Comparison of ENCODE assay signal across 8 cellular contexts in genomic region chr3:64030741-64031140, GRCh38. TPM values are rescaled to one million over a fixed set of nuclear protein-coding genes. Genes with fewer than 3 reads are reported as not detected.
DNase-seq lines count a peak whose midpoint lies in the region; ATAC-seq and TF ChIP-seq lines count a peak whose summit lies in the region.

No MANE protein-coding gene starts in this region.

- H3K27ac ChIP-seq in DND-41 (ENCODE audit: low read length) = no peak overlapping the region
- H3K27ac ChIP-seq in Peyer's patch = no peak overlapping the region
- no peak overlapping the region for H3K27ac ChIP-seq in substantia nigra (ENCODE audit: low read depth, low read length, poor library complexity, severe bottlenecking)

- peaks cover 10% of the 10 kb centered on the region; the same call in 1 of the 2 replicates for H3K4me1 ChIP-seq in DND-41 (ENCODE audit: insufficient read depth, low read length)
- H3K4me1 ChIP-seq in Peyer's patch = no peaks in the 10 kb centered on the region

- no peaks in the 10 kb centered on the region for H3K79me2 ChIP-seq in DND-41 (ENCODE audit: insufficient read depth, low read length)

- peaks cover 27% of the 10 kb centered on the region for H3K27me3 Mint-ChIP-seq in activated T-helper 2 cell treated with anti-CD3 and anti-CD28 coated beads, Interferon-gamma antibody, Interleukin-2, Interleukin-4, amounts not matched to agents 10 μg/mL and 5 μg/mL and 100 μg/mL, durations not matched to agents 14 hours and 24 hours and 36 hours (ENCODE audit: low read depth)

- intact Hi-C loops in activated T-helper 2 cell treated with anti-CD3 and anti-CD28 coated beads, Interferon-gamma antibody, Interleukin-2, Interleukin-4, amounts not matched to agents 10 μg/mL and 5 μg/mL and 100 μg/mL, durations not matched to agents 14 hours and 24 hours and 36 hours (cut with micrococcal nuclease) = loop anchor here (1.0 kb wide), 2 partner anchors 369 to 454 kb away; no protein-coding TSS in a partner anchor

- DNase-seq in DND-41 (peak; percentile 79), Peyer's patch (peak; percentile 53 to 88 (median 73)), foreskin fibroblast (peak in 1 of 2 donors; percentile 79), occipital lobe (lab: John Stamatoyannopoulos, UW) (peak; percentile 49), substantia nigra (lab: John Stamatoyannopoulos, UW) (peak in 43 of 49 donors; percentile 3 to 73 (median 38))
- DNase-seq in Jurkat, Clone E6-1 (ENCODE audit: low read depth, low spot score) = peak; percentile 72
- DNase-seq in activated T-helper 2 cell treated with anti-CD3 and anti-CD28 coated beads, Interferon-gamma antibody, Interleukin-2, Interleukin-4, amounts not matched to agents 10 μg/mL and 5 μg/mL and 100 μg/mL, durations not matched to agents 14 hours and 24 hours and 36 hours (ENCODE audit: low spot score) = peak; percentile 61

- TF ChIP-seq CTCF in DND-41 (IDR thresholded peaks at IDR 0.05; ENCODE audit: borderline replicate concordance, extremely low read depth, low read length, poor library complexity, severe bottlenecking) = peak; percentile 91
- peak; percentile 69 to 90 (median 87) for TF ChIP-seq CTCF in Peyer's patch (IDR thresholded peaks at IDR 0.05)
- TF ChIP-seq CTCF in foreskin fibroblast (IDR thresholded peaks at IDR 0.05; ENCODE audit: low read depth, low read length) = peak; percentile 72

- H3K4me1 Mint-ChIP-seq in activated T-helper 2 cell treated with anti-CD3 and anti-CD28 coated beads, Interferon-gamma antibody, Interleukin-2, Interleukin-4, amounts not matched to agents 10 μg/mL and 5 μg/mL and 100 μg/mL, durations not matched to agents 14 hours and 24 hours and 36 hours (ENCODE audit: low read depth) = peaks cover 16% of the 10 kb centered on the region

- H3K4me3 ChIP-seq in DND-41 (ENCODE audit: low read depth in 1 of 2, low read length in 2 of 2) (peak overlapping the region in 1 of 2 experiments; percentile 40; a peak in 2 of 4 replicates), Peyer's patch (peak overlapping the region in 3 of 4 donors; percentile 22 to 56 (median 39)), foreskin fibroblast (ENCODE audit: low read depth in 1 of 2, low read length in 2 of 2) (peak overlapping the region; percentile 27 to 30)
- peak overlapping the region; percentile 11; the same call in 1 of the 2 replicates for H3K4me3 ChIP-seq in Jurkat, Clone E6-1 (ENCODE audit: low read length)

- H3K9me3 Mint-ChIP-seq in activated T-helper 2 cell treated with anti-CD3 and anti-CD28 coated beads, Interferon-gamma antibody, Interleukin-2, Interleukin-4, amounts not matched to agents 10 μg/mL and 5 μg/mL and 100 μg/mL, durations not matched to agents 14 hours and 24 hours and 36 hours = peaks cover 16% of the 10 kb centered on the region

- H3K36me3 Mint-ChIP-seq in activated T-helper 2 cell treated with anti-CD3 and anti-CD28 coated beads, Interferon-gamma antibody, Interleukin-2, Interleukin-4, amounts not matched to agents 10 μg/mL and 5 μg/mL and 100 μg/mL, durations not matched to agents 14 hours and 24 hours and 36 hours (ENCODE audit: low read depth) = no peaks in the 10 kb centered on the region

- H3K27ac Mint-ChIP-seq in activated T-helper 2 cell treated with anti-CD3 and anti-CD28 coated beads, Interferon-gamma antibody, Interleukin-2, Interleukin-4, amounts not matched to agents 10 μg/mL and 5 μg/mL and 100 μg/mL, durations not matched to agents 14 hours and 24 hours and 36 hours = peak overlapping the region; percentile 64

- H3K9me3 ChIP-seq in DND-41 (ENCODE audit: insufficient read depth, low read length, severe bottlenecking) = peaks cover 3% of the 10 kb centered on the region
- H3K9me3 ChIP-seq in Peyer's patch = no peaks in the 10 kb centered on the region

- no peak for TF ChIP-seq POLR2A in Peyer's patch (IDR thresholded peaks at IDR 0.05)

- H3K27me3 ChIP-seq in DND-41 (ENCODE audit: insufficient read depth, low read length, poor library complexity) (peaks cover 5% of the 10 kb centered on the region), Peyer's patch (no peaks in the 10 kb centered on the region)

- H2AFZ ChIP-seq in DND-41 (ENCODE audit: low read depth, low read length) = peak overlapping the region; percentile 68

- H4K20me1 ChIP-seq in DND-41 (ENCODE audit: insufficient read depth, low read length) = no peaks in the 10 kb centered on the region

- H3K36me3 ChIP-seq in DND-41 (ENCODE audit: insufficient read depth, low read length) (no peaks in the 10 kb centered on the region), Peyer's patch (no peaks in the 10 kb centered on the region)

- H3K4me3 Mint-ChIP-seq in activated T-helper 2 cell treated with anti-CD3 and anti-CD28 coated beads, Interferon-gamma antibody, Interleukin-2, Interleukin-4, amounts not matched to agents 10 μg/mL and 5 μg/mL and 100 μg/mL, durations not matched to agents 14 hours and 24 hours and 36 hours (ENCODE audit: low read depth) = peak overlapping the region; percentile 64

- H3K4me2 ChIP-seq in DND-41 (ENCODE audit: insufficient read depth, low read length) = peak overlapping the region; percentile 60

- no peak overlapping the region for H3K9ac ChIP-seq in DND-41 (ENCODE audit: low read depth, low read length)

- ATAC-seq in DND-41 (ENCODE audit: insufficient read depth, low read depth) (peak; percentile 97), GM21619 (IDR thresholded peaks at IDR 0.05; ENCODE audit: unreplicated experiment) (peak; percentile 95)

RNA-seq across cellular contexts. Expression of gene PSMD6, which starts 7.4 kb away (rescaled TPM):
- polyA plus RNA-seq in Jurkat, Clone E6-1 (2012; ENCODE audit: insufficient read depth, insufficient read length) = 156 TPM
- total RNA-seq in Peyer's patch = 10 to 100 TPM; 37.3 to 48.7 (median 38.2) TPM
- 125 and 131 TPM in 2 replicates for total RNA-seq in activated T-helper 2 cell treated with anti-CD3 and anti-CD28 coated beads, Interferon-gamma antibody, Interleukin-2, Interleukin-4, amounts not matched to agents 10 μg/mL and 5 μg/mL and 100 μg/mL, durations not matched to agents 14 hours and 24 hours and 36 hours
- 80.0 TPM for total RNA-seq in occipital lobe
